18 cellular contexts compared by ENCODE assay signal in genomic region chr11:66012371-66012945, GRCh38. TPM values are rescaled to one million over a fixed set of nuclear protein-coding genes. Genes with fewer than 3 reads are reported as not detected.
DNase-seq lines count a peak whose midpoint lies in the region; ATAC-seq and TF ChIP-seq lines count a peak whose summit lies in the region.
"Had no signal": no experiment of that assay in that cellular context is flagged by ENCODE, and none has a peak within 500 bp of the region (broad histone marks: within the 10 kb centered on the region; RNA-seq: fewer than 3 reads in every experiment).

No MANE protein-coding gene starts in this region.

- no peaks in the 10 kb centered on the region for H3K4me1 Mint-ChIP-seq in glutamatergic neuron (ENCODE audit: low read depth, unreplicated experiment)
- H3K4me1 Mint-ChIP-seq: activated CD4-positive, alpha-beta T cell treated with anti-CD3 and anti-CD28 coated beads, Interleukin-2, amount 10 ng/mL, durations not matched to agents 7 days and 5 days had no signal

- no peak overlapping the region for H3K27ac Mint-ChIP-seq in glutamatergic neuron (ENCODE audit: unreplicated experiment)
- H3K27ac Mint-ChIP-seq: activated CD4-positive, alpha-beta T cell treated with anti-CD3 and anti-CD28 coated beads, Interleukin-2, amount 10 ng/mL, durations not matched to agents 7 days and 5 days; memory B cell had no signal

- H3K9me3 Mint-ChIP-seq in glutamatergic neuron (ENCODE audit: unreplicated experiment), result no peaks in the 10 kb centered on the region
- H3K9me3 Mint-ChIP-seq: activated CD4-positive, alpha-beta T cell treated with anti-CD3 and anti-CD28 coated beads, Interleukin-2, amount 10 ng/mL, durations not matched to agents 7 days and 5 days; memory B cell; naive B cell had no signal

- ATAC-seq in thoracic aorta (ENCODE audit: insufficient number of reproducible peaks, low FRiP score, low read depth), result no peak
- no peak for ATAC-seq in GM19395 (IDR thresholded peaks at IDR 0.05; ENCODE audit: unreplicated experiment)
- no peak for ATAC-seq in HG02840 (IDR thresholded peaks at IDR 0.05; ENCODE audit: low FRiP score, unreplicated experiment)
- no peak for ATAC-seq in HG02973 (IDR thresholded peaks at IDR 0.05; ENCODE audit: unreplicated experiment)
- ATAC-seq: right cardiac atrium had no signal

- peaks cover 34 to 62% of the 10 kb centered on the region in 2 donors for H3K4me1 ChIP-seq in thoracic aorta (ENCODE audit: control insufficient read depth in 1 of 2, low read depth in 2 of 2)

- in situ Hi-C loops in GM13976 (cut with MboI; ENCODE audit: low sequenced_read_pairs, unreplicated experiment), result no loop called here

- H3K27me3 ChIP-seq in thoracic aorta (replicated peaks; ENCODE audit: insufficient read depth), result no peaks in the 10 kb centered on the region
- H3K27me3 ChIP-seq: MG63 had no signal

- no peaks in the 10 kb centered on the region for H3K36me3 Mint-ChIP-seq in glutamatergic neuron (ENCODE audit: unreplicated experiment)
- H3K36me3 Mint-ChIP-seq: memory B cell, naive B cell had no signal

- H3K36me3 ChIP-seq in thoracic aorta, result no peaks in the 10 kb centered on the region
- H3K36me3 ChIP-seq: MG63 had no signal

- DNase-seq in GM13976 (ENCODE audit: low spot score) (peak; percentile 25), M059J (ENCODE audit: low read depth) (peak; percentile 48), glutamatergic neuron (peak; percentile 39), thoracic aorta (ENCODE audit: low spot score) (no peak), AG08396 (ENCODE audit: low spot score) (no peak)
- DNase-seq: activated CD4-positive, alpha-beta T cell treated with anti-CD3 and anti-CD28 coated beads, Interleukin-2, amount 10 ng/mL, durations not matched to agents 7 days and 5 days; activated effector memory CD4-positive, alpha-beta T cell treated with Interleukin-2 at 50 U/mL for 16 hours; dermis blood vessel endothelial cell; foreskin melanocyte; MG63; naive B cell had no signal

- H3K9me3 ChIP-seq in thoracic aorta, result no peaks in the 10 kb centered on the region
- H3K9me3 ChIP-seq: MG63 had no signal

- H3K27me3 Mint-ChIP-seq in glutamatergic neuron (ENCODE audit: unreplicated experiment), result peaks cover 6% of the 10 kb centered on the region

- TF ChIP-seq CTCF in GM13976 (IDR thresholded peaks at IDR 0.05; ENCODE audit: borderline replicate concordance, control extremely low read depth, extremely low read depth, insufficient read depth, missing control alignments), result no peak
- TF ChIP-seq CTCF in glutamatergic neuron (IDR thresholded peaks at IDR 0.05; ENCODE audit: partially characterized antibody, unreplicated experiment), result no peak
- no peak for TF ChIP-seq CTCF in thoracic aorta (IDR thresholded peaks at IDR 0.05)

- peak overlapping the region; percentile 90 to 97 for H3K27ac ChIP-seq in thoracic aorta

- no peak overlapping the region for H3K4me3 Mint-ChIP-seq in glutamatergic neuron (ENCODE audit: unreplicated experiment)
- H3K4me3 Mint-ChIP-seq: activated CD4-positive, alpha-beta T cell treated with anti-CD3 and anti-CD28 coated beads, Interleukin-2, amount 10 ng/mL, durations not matched to agents 7 days and 5 days had no signal

- H3K4me3 ChIP-seq in thoracic aorta, result no peak overlapping the region
- H3K4me3 ChIP-seq: MG63 had no signal

RNA-seq across cellular contexts. Expression of gene CST6, which starts 0.7 kb away (rescaled TPM):
- 0.20 TPM in 1 of 2 replicates, not detected in the other for total RNA-seq in M059J (2014; rRNA removed; shearing (Covaris generic))
- total RNA-seq in glutamatergic neuron (ENCODE audit: unreplicated experiment), result not detected
- 10 to 100 TPM in 1 of 2 donors, 1 to 10 TPM in 1; 4.5 to 16.9 TPM for total RNA-seq in thoracic aorta
- total RNA-seq: activated CD4-positive, alpha-beta T cell treated with anti-CD3 and anti-CD28 coated beads, Interleukin-2, amount 10 ng/mL, durations not matched to agents 7 days and 5 days; osteocyte had no signal

RNA-seq across cellular contexts. Expression of gene BANF1, which starts 10.2 kb away (rescaled TPM):
- 97.1 and 106 TPM in 2 replicates for total RNA-seq in M059J (2014; rRNA removed; shearing (Covaris generic))
- 135 TPM for total RNA-seq in glutamatergic neuron (ENCODE audit: unreplicated experiment)
- total RNA-seq in thoracic aorta, result 10 to 100 TPM; 22.2 to 60.0 TPM

RNA-seq across cellular contexts. Expression of gene EIF1AD, which starts 10.5 kb away (rescaled TPM):
- total RNA-seq in M059J (2014; rRNA removed; shearing (Covaris generic)), result 46.0 and 46.9 TPM in 2 replicates
- total RNA-seq in glutamatergic neuron (ENCODE audit: unreplicated experiment), result 37.6 TPM
- total RNA-seq in thoracic aorta, result 10 to 100 TPM; 20.6 to 43.5 TPM

RNA-seq across cellular contexts. Expression of gene CATSPER1, which starts 13.8 kb away (rescaled TPM):
- total RNA-seq in M059J (2014; rRNA removed; shearing (Covaris generic)), result 1.6 TPM in 2 replicates
- total RNA-seq in glutamatergic neuron (ENCODE audit: unreplicated experiment) (not detected), thoracic aorta (not detected)
- total RNA-seq: activated CD4-positive, alpha-beta T cell treated with anti-CD3 and anti-CD28 coated beads, Interleukin-2, amount 10 ng/mL, durations not matched to agents 7 days and 5 days; right cardiac atrium; T-helper 1 cell treated with Interleukin-12 subunit alpha and Interleukin-12 subunit beta and Interleukin-4 antibody, amounts not matched to agents 30 ng/mL and 1 ng/mL, for 36 hours had no signal

RNA-seq across cellular contexts. Expression of gene GAL3ST3, which starts 36.5 kb away (rescaled TPM):
- not detected in 2 replicates for total RNA-seq in M059J (2014; rRNA removed; shearing (Covaris generic))
- total RNA-seq in glutamatergic neuron (ENCODE audit: unreplicated experiment), result 2.4 TPM
- total RNA-seq in thoracic aorta, result 1 to 10 TPM in 1 of 2 donors, not detected in 1; 1.1 TPM
- total RNA-seq: activated CD4-positive, alpha-beta T cell treated with anti-CD3 and anti-CD28 coated beads, Interleukin-2, amount 10 ng/mL, durations not matched to agents 7 days and 5 days; T-helper 1 cell treated with Interleukin-12 subunit alpha and Interleukin-12 subunit beta and Interleukin-4 antibody, amounts not matched to agents 30 ng/mL and 1 ng/mL, for 36 hours had no signal

Comparison
In these comparisons a context has a peak if more than half of its experiments do, and no peak if none do; other contexts are left out.
1. DNase-seq: peak in GM13976 (single experiment), M059J (single experiment) and glutamatergic neuron (single experiment); none in thoracic aorta (single experiment) and AG08396 (single experiment).